ENCODE assay signal across 19 cellular contexts in the genomic region with DNA sequence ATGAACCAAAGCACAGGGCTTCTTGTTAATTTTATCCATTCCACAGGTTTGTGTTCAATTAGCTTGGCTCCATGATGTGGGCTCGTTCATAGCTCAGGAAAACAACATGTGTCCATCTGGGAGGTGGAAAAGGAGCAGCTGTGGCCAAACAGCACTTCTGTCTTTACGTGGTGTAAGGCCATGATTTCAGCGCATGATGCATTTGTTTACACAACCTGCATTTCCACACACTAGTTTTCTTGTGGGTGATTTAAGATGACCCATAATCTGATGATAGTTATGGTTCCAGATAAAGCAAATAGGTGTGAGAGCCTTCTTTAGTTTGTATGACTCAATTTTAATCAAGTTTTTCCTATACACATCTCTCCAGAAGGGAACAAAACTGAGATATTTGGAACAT.
DNase-seq lines count a peak whose midpoint lies in the region; ATAC-seq and TF ChIP-seq lines count a peak whose summit lies in the region.
"Had no signal": no experiment of that assay in that cellular context is flagged by ENCODE, and none has a peak within 500 bp of the region (broad histone marks: within the 10 kb centered on the region; RNA-seq: fewer than 3 reads in every experiment).

No MANE protein-coding gene starts in this region.

- H3K79me2 ChIP-seq in osteoblast (ENCODE audit: insufficient read depth, low read length): no peaks in the 10 kb centered on the region
- H3K79me2 ChIP-seq: parathyroid adenoma had no signal

- no peaks in the 10 kb centered on the region for H4K20me1 ChIP-seq in osteoblast (ENCODE audit: insufficient read depth, low read length)

- H3K9me3 ChIP-seq in breast epithelium: no peaks in the 10 kb centered on the region
- no peaks in the 10 kb centered on the region for H3K9me3 ChIP-seq in RWPE2 (ENCODE audit: severe bottlenecking)
- H3K9me3 ChIP-seq in osteoblast (ENCODE audit: low read depth, low read length): no peaks in the 10 kb centered on the region
- H3K9me3 ChIP-seq in spleen: no peaks in the 10 kb centered on the region
- H3K9me3 ChIP-seq: colonic mucosa had no signal

- intact Hi-C loops in MCF 10A (cut with micrococcal nuclease) (no loop called here), breast epithelium (cut with DNase I; ENCODE audit: low total_unique reads) (no loop called here), spleen (cut with DNase I; ENCODE audit: low total_unique reads) (no loop called here)

- peaks cover 11% of the 10 kb centered on the region for H3K4me1 Mint-ChIP-seq in MCF 10A (ENCODE audit: insufficient read depth, unreplicated experiment)
- H3K4me1 Mint-ChIP-seq: T-cell had no signal

- H3K27ac ChIP-seq in breast epithelium (peak overlapping the region in 1 of 2 donors; percentile 8), RWPE2 (ENCODE audit: poor library complexity, severe bottlenecking) (no peak overlapping the region), osteoblast (ENCODE audit: low read depth, low read length) (peak overlapping the region; percentile 97), spleen (no peak overlapping the region)
- H3K27ac ChIP-seq: colonic mucosa, parathyroid adenoma, WERI-Rb-1 had no signal

- TF ChIP-seq CTCF in MCF 10A (IDR thresholded peaks at IDR 0.05; ENCODE audit: unreplicated experiment): no peak
- no peak for TF ChIP-seq CTCF in breast epithelium (IDR thresholded peaks at IDR 0.05)
- TF ChIP-seq CTCF in RWPE2 (IDR thresholded peaks at IDR 0.05; ENCODE audit: poor library complexity, severe bottlenecking): no peak
- TF ChIP-seq CTCF in osteoblast (IDR thresholded peaks at IDR 0.05; ENCODE audit: extremely low read depth, low read depth, low read length): no peak
- no peak for TF ChIP-seq CTCF in spleen (IDR thresholded peaks at IDR 0.05 in 8 of 11, conservative IDR thresholded peaks at IDR 0.05 in 3 of 11)

- CTCF ChIA-PET in MCF 10A (lab: Yijun Ruan, JAX): no interaction called here

- no peak overlapping the region for H3K4me3 Mint-ChIP-seq in MCF 10A (ENCODE audit: unreplicated experiment)
- H3K4me3 Mint-ChIP-seq: activated CD4-positive, alpha-beta memory T cell treated with anti-CD3 and anti-CD28 coated beads, Interleukin-2, amount 10 ng/mL, durations not matched to agents 7 days and 5 days; activated T-cell treated with anti-CD3 and anti-CD28 coated beads, Interleukin-2, amount 50 U/mL, for 72 hours; CD4-positive, CD25-positive, alpha-beta regulatory T cell; T-cell; type B pancreatic cell had no signal

- H3K27me3 ChIP-seq in breast epithelium: no peaks in the 10 kb centered on the region
- no peaks in the 10 kb centered on the region for H3K27me3 ChIP-seq in RWPE2 (ENCODE audit: insufficient read depth, poor library complexity, severe bottlenecking)
- no peaks in the 10 kb centered on the region for H3K27me3 ChIP-seq in osteoblast (ENCODE audit: insufficient read depth, low read length)
- no peaks in the 10 kb centered on the region for H3K27me3 ChIP-seq in spleen (replicated peaks in 1 of 7)
- H3K27me3 ChIP-seq: colonic mucosa had no signal

- no peak overlapping the region for H3K4me2 ChIP-seq in osteoblast (ENCODE audit: insufficient read depth, low read length)

- ATAC-seq in RWPE2 (ENCODE audit: low read depth): 0 out of 3 replicates have a peak, but pooled peaks have one; percentile 26
- ATAC-seq: activated T-cell treated with anti-CD3 and anti-CD28 coated beads, Interleukin-2, amount 50 U/mL, for 72 hours; stimulated activated naive CD8-positive, alpha-beta T cell treated with anti-CD3 and anti-CD28 coated beads, Interleukin-15, Interleukin-2, amounts not matched to agents 100 U/mL and 50 U/mL, for 24 hours; T-cell had no signal

- H3K36me3 ChIP-seq in breast epithelium (no peaks in the 10 kb centered on the region), RWPE2 (ENCODE audit: low read depth) (no peaks in the 10 kb centered on the region), osteoblast (ENCODE audit: insufficient read depth, low read length) (peaks cover 18% of the 10 kb centered on the region), spleen (peaks cover 0 to 8% (median 0%) of the 10 kb centered on the region in 6 donors)
- H3K36me3 ChIP-seq: colonic mucosa, WERI-Rb-1 had no signal

- no peaks in the 10 kb centered on the region for H3K9me3 Mint-ChIP-seq in MCF 10A (ENCODE audit: unreplicated experiment)
- H3K9me3 Mint-ChIP-seq: activated CD4-positive, alpha-beta memory T cell treated with anti-CD3 and anti-CD28 coated beads, Interleukin-2, amount 10 ng/mL, durations not matched to agents 7 days and 5 days; activated T-cell treated with anti-CD3 and anti-CD28 coated beads, Interleukin-2, amount 50 U/mL, for 72 hours; CD4-positive, CD25-positive, alpha-beta regulatory T cell; T-cell had no signal

- POLR2A ChIA-PET in MCF 10A (lab: Yijun Ruan, JAX): interaction anchor here (0.7 kb wide), 1 partner anchor 192 kb away, joined by 3 read pairs; no protein-coding TSS in a partner anchor

- H3K27ac Mint-ChIP-seq in MCF 10A (ENCODE audit: low read depth, unreplicated experiment): no peak overlapping the region
- H3K27ac Mint-ChIP-seq: activated CD4-positive, alpha-beta memory T cell treated with anti-CD3 and anti-CD28 coated beads, Interleukin-2, amount 10 ng/mL, durations not matched to agents 7 days and 5 days; activated T-cell treated with anti-CD3 and anti-CD28 coated beads, Interleukin-2, amount 50 U/mL, for 72 hours; CD4-positive, CD25-positive, alpha-beta regulatory T cell; T-cell; type B pancreatic cell had no signal

- H3K36me3 Mint-ChIP-seq in MCF 10A (ENCODE audit: insufficient read depth, unreplicated experiment): no peaks in the 10 kb centered on the region
- H3K36me3 Mint-ChIP-seq: CD4-positive, CD25-positive, alpha-beta regulatory T cell; T-cell had no signal

- TF ChIP-seq POLR2A in breast epithelium (IDR thresholded peaks at IDR 0.05) (no peak), spleen (IDR thresholded peaks at IDR 0.05) (no peak)

- no peak overlapping the region for H3K4me3 ChIP-seq in breast epithelium
- no peak overlapping the region for H3K4me3 ChIP-seq in RWPE2 (ENCODE audit: severe bottlenecking)
- H3K4me3 ChIP-seq in osteoblast (ENCODE audit: insufficient read depth, low read length): no peak overlapping the region
- H3K4me3 ChIP-seq in spleen: no peak overlapping the region
- H3K4me3 ChIP-seq: colonic mucosa had no signal

- no TSS peak for BruUV-seq in MCF 10A (replicated peaks; lab: Mats Ljungman, UMichigan)

- 63 to 90% (median 76%) methylated on average over 3 of the region's 3 CpGs for WGBS in spleen, 5 donors

- no peaks in the 10 kb centered on the region for H3K27me3 Mint-ChIP-seq in MCF 10A (ENCODE audit: insufficient read depth, unreplicated experiment)
- H3K27me3 Mint-ChIP-seq: type B pancreatic cell had no signal

- H2AFZ ChIP-seq in osteoblast (ENCODE audit: low read length): no peak overlapping the region
- H2AFZ ChIP-seq: parathyroid adenoma had no signal

- no peaks in the 10 kb centered on the region for H3K4me1 ChIP-seq in breast epithelium
- peaks cover 41% of the 10 kb centered on the region for H3K4me1 ChIP-seq in RWPE2 (ENCODE audit: insufficient read depth, poor library complexity, severe bottlenecking)
- peaks cover 60% of the 10 kb centered on the region for H3K4me1 ChIP-seq in osteoblast (ENCODE audit: insufficient read depth, low read length)
- no peaks in the 10 kb centered on the region for H3K4me1 ChIP-seq in spleen
- H3K4me1 ChIP-seq: colonic mucosa, parathyroid adenoma had no signal

- peak; percentile 9 for DNase-seq in MCF 10A (ENCODE audit: unreplicated experiment)
- DNase-seq in breast epithelium (ENCODE audit: low spot score in 2 of 2): no peak
- DNase-seq in RWPE2 (ENCODE audit: low spot score): no peak
- peak; percentile 65 for DNase-seq in fibroblast of gingiva (ENCODE audit: low read depth)
- no peak for DNase-seq in osteoblast (ENCODE audit: insufficient read length, low spot score, missing footprints)
- no peak for DNase-seq in stimulated activated CD4-positive, alpha-beta T cell treated with anti-CD3 and anti-CD28 coated beads, Interleukin-12 subunit alpha, Interleukin-12 subunit beta, amount 100 ng/mL, for 4 hours
- no peak for DNase-seq in spleen
- DNase-seq in 8988T: no peak
- DNase-seq: activated CD4-positive, alpha-beta memory T cell treated with anti-CD3 and anti-CD28 coated beads, Interleukin-2, amount 10 ng/mL, durations not matched to agents 7 days and 5 days; activated T-cell treated with anti-CD3 and anti-CD28 coated beads, Interleukin-2, amount 50 U/mL, for 72 hours; CD4-positive, CD25-positive, alpha-beta regulatory T cell; colonic mucosa; NCI-H2029 treated with DMSO at 0.1 percent for 48 hours; NCI-H526; stimulated activated naive CD8-positive, alpha-beta T cell treated with anti-CD3 and anti-CD28 coated beads, Interleukin-15, Interleukin-2, amounts not matched to agents 100 U/mL and 50 U/mL, for 24 hours; T-cell; WERI-Rb-1 had no signal

Comparison
In these comparisons a context has a peak if more than half of its experiments do, and no peak if none do; other contexts are left out.
1. DNase-seq: peak in MCF 10A (single experiment) and fibroblast of gingiva (single experiment); none in breast epithelium (0 of 2), RWPE2 (single experiment), osteoblast (single experiment), stimulated activated CD4-positive, alpha-beta T cell treated with anti-CD3 and anti-CD28 coated beads, Interleukin-12 subunit alpha, Interleukin-12 subunit beta, amount 100 ng/mL, for 4 hours (single experiment), spleen (single experiment) and 8988T (single experiment).